ENCODE assay signal across 17 cellular contexts in genomic region chr3:65808407-65808806, GRCh38.
"Had no signal": no experiment of that assay in that cellular context is flagged by ENCODE, and none has a peak within 500 bp of the region (broad histone marks: within the 10 kb centered on the region; RNA-seq: fewer than 3 reads in every experiment).

No MANE protein-coding gene starts in this region.

- ATAC-seq: foreskin keratinocyte, lower lobe of right lung, right cardiac atrium had no signal

- H3K9me3 ChIP-seq: lower lobe of right lung, neutrophil, stomach had no signal

- H3K4me1 ChIP-seq: foreskin keratinocyte, lower lobe of right lung had no signal

- DNase-seq: effector CD4-positive, alpha-beta T cell; endodermal cell; erythroblast; foreskin keratinocyte; immature natural killer cell; left ventricle myocardium inferior; lower lobe of right lung; midbrain; naive B cell; right cardiac atrium; small intestine; stimulated activated CD4-positive, alpha-beta T cell treated with anti-CD3 and anti-CD28 coated beads, Interleukin-12 subunit alpha, Interleukin-12 subunit beta, amount 100 ng/mL, for 4 hours; stimulated activated naive CD4-positive, alpha-beta T cell; stomach; trophoblast cell had no signal

- H3K4me3 ChIP-seq: coronary artery, left ventricle myocardium inferior, lower lobe of right lung, stomach had no signal

- H3K27me3 ChIP-seq: foreskin keratinocyte, neutrophil, stomach had no signal

- H3K27ac ChIP-seq: coronary artery, foreskin keratinocyte, left ventricle myocardium inferior, lower lobe of right lung, neutrophil, stomach had no signal

- H3K36me3 ChIP-seq: left ventricle myocardium inferior, lower lobe of right lung, neutrophil, stomach had no signal
